9 cellular contexts compared by ENCODE assay signal in the genomic region with DNA sequence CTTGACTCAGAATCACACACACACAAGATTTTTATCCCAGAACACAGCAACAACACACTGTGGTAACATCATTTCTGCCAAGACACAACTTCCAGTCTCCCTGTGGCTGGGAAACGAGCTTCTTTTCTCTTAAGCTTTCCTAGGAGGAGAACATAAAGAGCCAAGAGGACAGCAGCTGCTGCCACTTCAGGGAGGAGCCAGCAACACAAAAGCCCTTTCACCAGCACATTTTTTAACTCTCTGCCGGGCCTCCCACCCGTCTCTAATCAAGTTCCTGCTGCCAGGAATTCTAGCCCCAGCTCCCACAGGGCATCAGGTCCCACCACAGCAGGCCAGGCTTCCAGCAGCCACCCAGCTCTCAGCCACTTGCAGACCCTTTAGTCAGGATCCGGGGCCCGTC. TPM values are rescaled to one million over a fixed set of nuclear protein-coding genes. Genes with fewer than 3 reads are reported as not detected.
DNase-seq lines count a peak whose midpoint lies in the region; ATAC-seq, FAIRE-seq and TF ChIP-seq lines count a peak whose summit lies in the region.
"Had no signal": no experiment of that assay in that cellular context is flagged by ENCODE, and none has a peak within 500 bp of the region (broad histone marks: within the 10 kb centered on the region; RNA-seq: fewer than 3 reads in every experiment).

No MANE protein-coding gene starts in this region.

- POLR2A ChIA-PET in T-cell (lab: Charles Lee) = no interaction called here

- CTCF ChIA-PET in T-cell (lab: Charles Lee) = no interaction called here

- no peak for FAIRE-seq in kidney (lab: Jason Lieb, UNC)
- FAIRE-seq: RCC 7860 had no signal

- H3K36me3 ChIP-seq in MG63 = no peaks in the 10 kb centered on the region; the same call in 1 of the 2 replicates
- H3K36me3 ChIP-seq in kidney (ENCODE audit: control insufficient read depth in 1 of 2, insufficient read depth in 2 of 2, low read length in 2 of 2) = no peaks in the 10 kb centered on the region

- intact Hi-C loops in kidney (cut with DNase I) = no loop called here

- H3K27ac Mint-ChIP-seq in T-cell = no peak overlapping the region

- no peaks in the 10 kb centered on the region for H3K27me3 Mint-ChIP-seq in T-cell

- H3K4me1 Mint-ChIP-seq in T-cell = no peaks in the 10 kb centered on the region

- no peak for ATAC-seq in GM21723 (IDR thresholded peaks at IDR 0.05; ENCODE audit: unreplicated experiment)
- ATAC-seq in T-cell (replicated peaks in 1 of 4) = no peak
- no peak for ATAC-seq in GM21529 (IDR thresholded peaks at IDR 0.05; ENCODE audit: unreplicated experiment)

- peak; percentile 5 for DNase-seq in MG63
- DNase-seq in cerebellum (ENCODE audit: low spot score) = peak; percentile 20
- no peak for DNase-seq in kidney
- no peak for DNase-seq in T-cell
- no peak for DNase-seq in occipital lobe (lab: John Stamatoyannopoulos, UW)

- no peaks in the 10 kb centered on the region for H3K27me3 ChIP-seq in MG63

- no peak overlapping the region for H3K4me3 Mint-ChIP-seq in T-cell

- H3K27ac ChIP-seq in kidney (ENCODE audit: low read depth in 2 of 2, low read length in 2 of 2) = peak overlapping the region; percentile 73 to 78
- peak overlapping the region in 19 of 21 experiments; percentile 2 to 80 (median 58) for H3K27ac ChIP-seq in skin epidermis

- TF ChIP-seq CTCF in kidney (IDR thresholded peaks at IDR 0.05; ENCODE audit: borderline replicate concordance, extremely low read depth, insufficient read depth) = no peak

- H3K9me3 Mint-ChIP-seq in T-cell = peaks cover 0 to 6% (median 2%) of the 10 kb centered on the region in 3 donors

- H3K4me1 ChIP-seq in kidney (ENCODE audit: control insufficient read depth in 1 of 2, insufficient read depth in 1 of 2, low read depth in 1 of 2, low read length in 2 of 2) = peaks cover 27 to 50% of the 10 kb centered on the region in 2 donors

- H3K9me3 ChIP-seq in MG63 (no peaks in the 10 kb centered on the region), kidney (ENCODE audit: control insufficient read depth in 1 of 2, low read length in 2 of 2) (no peaks in the 10 kb centered on the region)

- H3K9ac ChIP-seq in kidney (ENCODE audit: low read length in 2 of 2) = peak overlapping the region in 1 of 2 donors; percentile 75

- H3K36me3 Mint-ChIP-seq in T-cell = no peaks in the 10 kb centered on the region

- H3K4me3 ChIP-seq in MG63 = no peak overlapping the region
- H3K4me3 ChIP-seq in kidney (ENCODE audit: low read length in 2 of 2) = peak overlapping the region in 1 of 2 donors; percentile 21
- no peak overlapping the region for H3K4me3 ChIP-seq in skin epidermis

RNA-seq across cellular contexts. Expression of gene FAT1, which starts 22.4 kb away (rescaled TPM):
- total RNA-seq in MG63 (2014; rRNA removed; shearing (Covaris generic); ENCODE audit: low replicate concordance) = 6.4 and 10.6 TPM in 2 replicates
- total RNA-seq in cerebellum = 85.3 TPM
- 254 TPM for total RNA-seq in kidney
- 62.2 TPM for polyA plus RNA-seq in kidney (ENCODE audit: insufficient read depth, low read depth, low replicate concordance)
- 1 to 10 TPM in 3 of 5 donors, not detected in 2; 1.0 to 1.5 (median 1.5) TPM for total RNA-seq in T-cell
- 28.4 TPM for total RNA-seq in occipital lobe

Comparison
In these comparisons a context has a peak if more than half of its experiments do, and no peak if none do; other contexts are left out.
1. DNase-seq: peak in MG63 (single experiment) and cerebellum (single experiment); none in kidney (single experiment), T-cell (0 of 34) and occipital lobe (single experiment).